8 cellular contexts compared by ENCODE assay signal in genomic region chr1:117059334-117059677, GRCh38. TPM values are rescaled to one million over a fixed set of nuclear protein-coding genes. Genes with fewer than 3 reads are reported as not detected.
DNase-seq lines count a peak whose midpoint lies in the region; ATAC-seq and TF ChIP-seq lines count a peak whose summit lies in the region.

No MANE protein-coding gene starts in this region.

- no peaks in the 10 kb centered on the region for H3K4me1 ChIP-seq in esophagus (ENCODE audit: control insufficient read depth in 2 of 2, insufficient read depth in 2 of 2, low read length in 1 of 2)
- H3K4me1 ChIP-seq in osteoblast (ENCODE audit: insufficient read depth, low read length), result peaks cover 21% of the 10 kb centered on the region
- peaks cover 19% of the 10 kb centered on the region for H3K4me1 ChIP-seq in vagina

- H3K27ac ChIP-seq in esophagus (ENCODE audit: low read depth in 2 of 2, low read length in 1 of 2) (peak overlapping the region; percentile 88 to 94), osteoblast (ENCODE audit: low read depth, low read length) (peak overlapping the region; percentile 52), vagina (peak overlapping the region; percentile 68)

- peak overlapping the region; percentile 82 for H3K4me2 ChIP-seq in osteoblast (ENCODE audit: insufficient read depth, low read length)

- no peaks in the 10 kb centered on the region for H3K9me3 ChIP-seq in esophagus (ENCODE audit: control insufficient read depth in 2 of 2, insufficient read depth in 1 of 2, low read depth in 1 of 2, low read length in 1 of 2)
- no peaks in the 10 kb centered on the region for H3K9me3 ChIP-seq in osteoblast (ENCODE audit: low read depth, low read length)
- H3K9me3 ChIP-seq in vagina, result no peaks in the 10 kb centered on the region

- ATAC-seq in HG02970 (IDR thresholded peaks at IDR 0.05; ENCODE audit: low FRiP score, unreplicated experiment), result peak; percentile 33

- no peaks in the 10 kb centered on the region for H3K79me2 ChIP-seq in osteoblast (ENCODE audit: insufficient read depth, low read length)

- DNase-seq in NCI-H526 (lab: John Stamatoyannopoulos, UW), result peak; percentile 82 to 93
- DNase-seq in NCI-H526 treated with DMSO at 0.1 percent for 48 hours (lab: John Stamatoyannopoulos, UW), result no peak
- peak; percentile 47 for DNase-seq in NCI-H226
- peak; percentile 28 to 45 for DNase-seq in activated CD8-positive, alpha-beta memory T cell treated with anti-CD3 and anti-CD28 coated beads for 1 hour (ENCODE audit: extremely low read depth in 1 of 2, low read depth in 1 of 2)
- DNase-seq in osteoblast (ENCODE audit: insufficient read length, low spot score, missing footprints), result peak; percentile 43
- no peak for DNase-seq in vagina (ENCODE audit: extremely low spot score in 2 of 2)

- 0 to 2% methylated on average over 18 of the region's 18 CpGs for WGBS in esophagus, 2 donors

- no peak for TF ChIP-seq CTCF in osteoblast (IDR thresholded peaks at IDR 0.05; ENCODE audit: extremely low read depth, low read depth, low read length)
- TF ChIP-seq CTCF in vagina (IDR thresholded peaks at IDR 0.05), result no peak

- H2AFZ ChIP-seq in osteoblast (ENCODE audit: low read length), result peak overlapping the region; percentile 99

- no peaks in the 10 kb centered on the region for H4K20me1 ChIP-seq in osteoblast (ENCODE audit: insufficient read depth, low read length)

- TF ChIP-seq POLR2A in vagina (IDR thresholded peaks at IDR 0.05), result no peak

- H3K36me3 ChIP-seq in esophagus (ENCODE audit: control insufficient read depth in 2 of 2, insufficient read depth in 2 of 2, low read length in 1 of 2), result no peaks in the 10 kb centered on the region
- H3K36me3 ChIP-seq in osteoblast (ENCODE audit: insufficient read depth, low read length), result no peaks in the 10 kb centered on the region
- no peaks in the 10 kb centered on the region for H3K36me3 ChIP-seq in vagina

- intact Hi-C loops in vagina (cut with DNase I), result no loop called here

- H3K4me3 ChIP-seq in esophagus (ENCODE audit: low read depth in 1 of 2, low read length in 2 of 2), result peak overlapping the region; percentile 63 to 74
- peak overlapping the region; percentile 86 for H3K4me3 ChIP-seq in osteoblast (ENCODE audit: insufficient read depth, low read length)
- peak overlapping the region; percentile 62 to 73 for H3K4me3 ChIP-seq in vagina

- H3K27me3 ChIP-seq in esophagus (ENCODE audit: control insufficient read depth in 1 of 2, insufficient read depth in 2 of 2, low read length in 2 of 2), result no peaks in the 10 kb centered on the region
- no peaks in the 10 kb centered on the region for H3K27me3 ChIP-seq in osteoblast (ENCODE audit: insufficient read depth, low read length)
- H3K27me3 ChIP-seq in vagina, result no peaks in the 10 kb centered on the region

RNA-seq across cellular contexts. Expression of gene TTF2, which starts 0.8 kb away (rescaled TPM):
- 1 to 10 TPM; 5.7 to 6.7 TPM for polyA plus RNA-seq in esophagus
- 5.4 and 9.1 TPM in 2 replicates for total RNA-seq in osteoblast
- total RNA-seq in vagina, result 7.6 TPM

RNA-seq across cellular contexts. Expression of gene CD101, which starts 57.7 kb away (rescaled TPM):
- 1 to 10 TPM; 1.5 to 2.9 TPM for polyA plus RNA-seq in esophagus
- total RNA-seq in osteoblast (under 0.01 TPM in 2 replicates), vagina (3.9 TPM)

Comparison
In these comparisons a context has a peak if more than half of its experiments do, and no peak if none do; other contexts are left out.
1. DNase-seq: peak in NCI-H526 (2 of 2), NCI-H226 (single experiment), activated CD8-positive, alpha-beta memory T cell treated with anti-CD3 and anti-CD28 coated beads for 1 hour (2 of 2) and osteoblast (single experiment); none in NCI-H526 treated with DMSO at 0.1 percent for 48 hours (single experiment) and vagina (0 of 2).
2. Peak in every context shown above with its lines, with median percentiles within 50 percentile points of each other: H3K27ac ChIP-seq and H3K4me3 ChIP-seq.